In the genomic region with DNA sequence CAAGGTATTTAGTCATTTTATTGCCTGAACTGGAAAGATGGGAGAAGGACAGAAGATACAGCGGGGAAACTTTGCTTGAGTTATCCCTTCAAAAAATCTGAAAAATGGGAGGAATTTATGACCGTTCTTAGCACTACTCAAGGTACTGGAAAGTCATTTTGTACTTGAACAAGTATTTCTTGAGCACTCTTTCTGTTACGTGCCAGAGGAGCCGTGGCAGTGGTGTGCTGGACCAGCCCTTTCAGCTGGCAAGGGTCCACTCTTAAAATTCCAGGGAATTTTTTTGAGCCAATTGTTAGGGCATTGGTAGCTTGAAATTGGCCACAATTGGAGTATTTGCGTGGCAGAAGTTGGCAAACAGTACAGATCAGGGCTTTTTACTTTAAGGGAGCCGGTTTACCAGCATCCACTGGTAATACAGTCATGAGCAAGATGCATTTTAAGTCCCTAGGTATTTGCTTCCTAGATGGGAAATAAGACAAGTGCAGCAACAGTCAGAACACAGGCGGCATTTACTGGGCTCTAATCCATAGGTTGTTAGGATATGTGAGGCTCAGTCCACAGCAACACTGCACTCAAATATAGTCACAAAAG, we compare ENCODE assay signal across 1 cellular context.
TF ChIP-seq lines count a peak whose summit lies in the region.

No MANE protein-coding gene starts in this region.

TF ChIP-seq in GM23338, 12 proteins besides CTCF, POLR2A, EP300 and RAD21 (continued from another document):
- TF ChIP-seq ZNF462 (CRISPR knock-in tag; IDR thresholded peaks at IDR 0.05): no peak
- no peak for TF ChIP-seq REST (IDR thresholded peaks at IDR 0.05; ENCODE audit: unreplicated experiment)
- TF ChIP-seq EZH2phosphoT487 (IDR thresholded peaks at IDR 0.05; ENCODE audit: unreplicated experiment): no peak
- TF ChIP-seq NANOG (IDR thresholded peaks at IDR 0.05; ENCODE audit: borderline replicate concordance): no peak
- TF ChIP-seq CREB1 (CRISPR knock-in tag; IDR thresholded peaks at IDR 0.05; ENCODE audit: low read depth): no peak
- TF ChIP-seq STAT1 (IDR thresholded peaks at IDR 0.05; ENCODE audit: unreplicated experiment): no peak
- no peak for TF ChIP-seq POLR2AphosphoS5 (IDR thresholded peaks at IDR 0.05; ENCODE audit: low read depth)
- TF ChIP-seq EZH2 (IDR thresholded peaks at IDR 0.05; ENCODE audit: low read depth, unreplicated experiment): no peak
- no peak for TF ChIP-seq JUNB (IDR thresholded peaks at IDR 0.05; ENCODE audit: unreplicated experiment)
